In the genomic region with DNA sequence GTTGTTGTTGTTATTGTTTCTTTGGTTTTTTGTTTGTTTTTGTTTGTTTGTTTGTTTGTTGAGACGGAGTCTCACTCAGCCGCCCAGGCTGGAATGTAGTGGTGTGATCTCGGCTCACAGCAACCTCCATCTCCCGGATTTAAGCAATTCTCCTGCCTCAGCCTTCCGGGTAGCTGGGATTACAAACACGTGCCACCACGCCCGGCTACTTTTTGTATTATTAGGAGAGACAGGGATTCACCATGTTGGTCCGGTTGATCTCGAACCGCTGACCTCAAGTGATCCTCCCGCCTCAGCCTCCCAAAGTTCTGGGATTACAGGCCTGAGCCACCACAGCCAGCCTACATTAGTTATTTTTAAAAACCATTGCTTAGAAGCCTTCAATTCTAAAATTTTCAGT, we compare ENCODE assay signal across 2 cellular contexts.
TF ChIP-seq lines count a peak whose summit lies in the region.

No MANE protein-coding gene starts in this region.

TF ChIP-seq in SK-N-SH, 30 proteins besides CTCF, POLR2A, EP300 and RAD21 (continued from another document):
- TF ChIP-seq, protein P1, sequence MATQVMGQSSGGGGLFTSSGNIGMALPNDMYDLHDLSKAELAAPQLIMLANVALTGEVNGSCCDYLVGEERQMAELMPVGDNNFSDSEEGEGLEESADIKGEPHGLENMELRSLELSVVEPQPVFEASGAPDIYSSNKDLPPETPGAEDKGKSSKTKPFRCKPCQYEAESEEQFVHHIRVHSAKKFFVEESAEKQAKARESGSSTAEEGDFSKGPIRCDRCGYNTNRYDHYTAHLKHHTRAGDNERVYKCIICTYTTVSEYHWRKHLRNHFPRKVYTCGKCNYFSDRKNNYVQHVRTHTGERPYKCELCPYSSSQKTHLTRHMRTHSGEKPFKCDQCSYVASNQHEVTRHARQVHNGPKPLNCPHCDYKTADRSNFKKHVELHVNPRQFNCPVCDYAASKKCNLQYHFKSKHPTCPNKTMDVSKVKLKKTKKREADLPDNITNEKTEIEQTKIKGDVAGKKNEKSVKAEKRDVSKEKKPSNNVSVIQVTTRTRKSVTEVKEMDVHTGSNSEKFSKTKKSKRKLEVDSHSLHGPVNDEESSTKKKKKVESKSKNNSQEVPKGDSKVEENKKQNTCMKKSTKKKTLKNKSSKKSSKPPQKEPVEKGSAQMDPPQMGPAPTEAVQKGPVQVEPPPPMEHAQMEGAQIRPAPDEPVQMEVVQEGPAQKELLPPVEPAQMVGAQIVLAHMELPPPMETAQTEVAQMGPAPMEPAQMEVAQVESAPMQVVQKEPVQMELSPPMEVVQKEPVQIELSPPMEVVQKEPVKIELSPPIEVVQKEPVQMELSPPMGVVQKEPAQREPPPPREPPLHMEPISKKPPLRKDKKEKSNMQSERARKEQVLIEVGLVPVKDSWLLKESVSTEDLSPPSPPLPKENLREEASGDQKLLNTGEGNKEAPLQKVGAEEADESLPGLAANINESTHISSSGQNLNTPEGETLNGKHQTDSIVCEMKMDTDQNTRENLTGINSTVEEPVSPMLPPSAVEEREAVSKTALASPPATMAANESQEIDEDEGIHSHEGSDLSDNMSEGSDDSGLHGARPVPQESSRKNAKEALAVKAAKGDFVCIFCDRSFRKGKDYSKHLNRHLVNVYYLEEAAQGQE (IDR thresholded peaks at IDR 0.05; ENCODE audit: low read depth, low read length), result no peak
- TF ChIP-seq YY1 (IDR thresholded peaks at IDR 0.05; ENCODE audit: low read depth) (no peak), POLR2AphosphoS5 (IDR thresholded peaks at IDR 0.05; ENCODE audit: low read depth, low read length) (no peak), FOXJ3 (CRISPR knock-in tag; IDR thresholded peaks at IDR 0.05) (no peak)

TF ChIP-seq in SK-N-SH treated with all-trans-retinoic acid at 6 μM for 48 hours, 23 proteins besides CTCF, POLR2A, EP300 and RAD21 (continued from another document):
- TF ChIP-seq, protein P2, sequence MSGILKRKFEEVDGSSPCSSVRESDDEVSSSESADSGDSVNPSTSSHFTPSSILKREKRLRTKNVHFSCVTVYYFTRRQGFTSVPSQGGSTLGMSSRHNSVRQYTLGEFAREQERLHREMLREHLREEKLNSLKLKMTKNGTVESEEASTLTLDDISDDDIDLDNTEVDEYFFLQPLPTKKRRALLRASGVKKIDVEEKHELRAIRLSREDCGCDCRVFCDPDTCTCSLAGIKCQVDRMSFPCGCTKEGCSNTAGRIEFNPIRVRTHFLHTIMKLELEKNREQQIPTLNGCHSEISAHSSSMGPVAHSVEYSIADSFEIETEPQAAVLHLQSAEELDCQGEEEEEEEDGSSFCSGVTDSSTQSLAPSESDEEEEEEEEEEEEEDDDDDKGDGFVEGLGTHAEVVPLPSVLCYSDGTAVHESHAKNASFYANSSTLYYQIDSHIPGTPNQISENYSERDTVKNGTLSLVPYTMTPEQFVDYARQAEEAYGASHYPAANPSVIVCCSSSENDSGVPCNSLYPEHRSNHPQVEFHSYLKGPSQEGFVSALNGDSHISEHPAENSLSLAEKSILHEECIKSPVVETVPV (CRISPR knock-in tag; IDR thresholded peaks at IDR 0.05), result no peak
